19 cellular contexts compared by ENCODE assay signal in the genomic region with DNA sequence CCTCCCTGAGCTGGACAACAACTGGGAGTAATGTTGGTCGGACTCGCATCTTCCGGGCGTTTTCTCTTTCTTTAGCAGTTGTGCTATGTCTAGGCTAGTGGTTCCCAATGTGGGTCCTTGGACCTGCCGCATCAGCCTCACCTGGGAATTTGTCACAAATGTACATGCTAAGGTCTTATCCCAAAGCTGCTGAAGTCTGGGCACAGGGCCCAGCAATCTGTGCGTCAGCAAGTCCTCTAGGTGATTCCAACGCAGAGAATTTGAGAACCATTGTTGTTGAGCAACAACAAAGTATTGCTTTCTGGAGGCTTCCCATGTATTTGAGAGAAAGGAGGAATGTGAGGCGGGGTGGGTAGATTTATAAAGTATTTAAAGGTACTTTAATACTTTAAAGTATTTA. TPM values are rescaled to one million over a fixed set of nuclear protein-coding genes. Genes with fewer than 3 reads are reported as not detected.
DNase-seq lines count a peak whose midpoint lies in the region; ATAC-seq, FAIRE-seq and TF ChIP-seq lines count a peak whose summit lies in the region.
"Had no signal": no experiment of that assay in that cellular context is flagged by ENCODE, and none has a peak within 500 bp of the region (broad histone marks: within the 10 kb centered on the region; RNA-seq: fewer than 3 reads in every experiment).

No MANE protein-coding gene starts in this region.

- POLR2A ChIA-PET in H1 (lab: Charles Lee; ENCODE audit: partially characterized antibody): interaction anchor here (0.8 kb wide), 1 partner anchor 10 kb away, joined by 3 read pairs; no protein-coding TSS in a partner anchor

- FAIRE-seq in H1 (lab: Jason Lieb, UNC): no peak

- peaks cover 5 to 15% (median 8%) of the 10 kb centered on the region in 4 experiments for H3K4me1 ChIP-seq in H1 (replicated peaks in 1 of 4; ENCODE audit: control insufficient read depth in 3 of 4, insufficient read depth in 4 of 4, low read length in 3 of 4)
- no peaks in the 10 kb centered on the region for H3K4me1 ChIP-seq in endodermal cell (ENCODE audit: control insufficient read depth, insufficient read depth, low read length)
- H3K4me1 ChIP-seq: BE2C had no signal

- peak overlapping the region; percentile 66 for H3K27ac Mint-ChIP-seq in nephron progenitor cell
- no peak overlapping the region for H3K27ac Mint-ChIP-seq in endodermal cell
- H3K27ac Mint-ChIP-seq: HFFc6 had no signal

- WGBS in H1 (ENCODE audit: extremely low coverage in 1 of 2, insufficient coverage in 1 of 2, insufficient read length in 1 of 2, insufficient replicate concordance in 2 of 2, low coverage in 1 of 2, low lambda C conversion rate in 2 of 2, missing lambda C conversion rate in 1 of 2), 2 experiments: 78 to 100% methylated on average over 1 to 8 of the region's 8 CpGs
- WGBS in endodermal cell (ENCODE audit: insufficient coverage in 1 of 2, insufficient read length in 1 of 2), 2 experiments: 95 to 98% methylated on average over 5 to 7 of the region's 8 CpGs

- CTCF ChIA-PET in H1 (lab: Charles Lee; ENCODE audit: partially characterized antibody): interaction anchor here (0.7 to 3.1 kb wide), 2 partner anchors 11 to 173 kb away, joined by 5 to 9 read pairs; no protein-coding TSS in a partner anchor

- H4K8ac ChIP-seq in H1 (ENCODE audit: extremely low read depth, insufficient read depth, low read length): no peak overlapping the region

- no peak for TF ChIP-seq POLR2A in H1 (IDR thresholded peaks at IDR 0.05; ENCODE audit: control extremely low read depth in 1 of 2, low read depth in 2 of 2, low read length in 2 of 2)

- H4K5ac ChIP-seq in H1 (ENCODE audit: insufficient read length, low read depth, low read length): no peak overlapping the region

- no peak overlapping the region for H3K18ac ChIP-seq in H1 (ENCODE audit: extremely low read depth, low read length)

- H3K4me2 ChIP-seq in H1 (ENCODE audit: insufficient read depth in 1 of 2, low read depth in 2 of 2, low read length in 2 of 2): peak overlapping the region; percentile 9 to 33

- H3K9me3 Mint-ChIP-seq in nephron progenitor cell: peaks cover 10% of the 10 kb centered on the region
- H3K9me3 Mint-ChIP-seq in endodermal cell: no peaks in the 10 kb centered on the region
- H3K9me3 Mint-ChIP-seq: HFFc6 had no signal

- H3K4me3 Mint-ChIP-seq in nephron progenitor cell (no peak overlapping the region), endodermal cell (no peak overlapping the region)
- H3K4me3 Mint-ChIP-seq: HFFc6 had no signal

- H3K14ac ChIP-seq in H1 (ENCODE audit: insufficient read length): no peak overlapping the region

- TF ChIP-seq CTCF in H1 (IDR thresholded peaks at IDR 0.05; ENCODE audit: control extremely low read depth in 1 of 3, insufficient read depth in 1 of 3, low read depth in 1 of 3, low read length in 3 of 3) (no peak), nephron progenitor cell (IDR thresholded peaks at IDR 0.05) (no peak), endodermal cell (conservative IDR thresholded peaks at IDR 0.05) (no peak)

- peaks cover 36 to 78% of the 10 kb centered on the region in 2 experiments for H3K79me2 ChIP-seq in H1 (ENCODE audit: control insufficient read depth in 1 of 2, insufficient read depth in 2 of 2, low read length in 2 of 2)

- no peaks in the 10 kb centered on the region for H3K9me3 ChIP-seq in H1 (ENCODE audit: insufficient read depth in 2 of 2, low read depth in 1 of 2, low read length in 1 of 2)
- no peaks in the 10 kb centered on the region for H3K9me3 ChIP-seq in endodermal cell (ENCODE audit: control insufficient read depth, low read length)
- H3K9me3 ChIP-seq: BE2C had no signal

- H3K79me1 ChIP-seq in H1 (ENCODE audit: low read depth, low read length): peaks cover 13% of the 10 kb centered on the region

- H3K4me3 ChIP-seq in H1 (ENCODE audit: extremely low read depth in 1 of 4, insufficient read depth in 2 of 4, low read depth in 3 of 4, low read length in 4 of 4) (no peak overlapping the region), endodermal cell (ENCODE audit: low read length) (no peak overlapping the region)

- H3K36me3 ChIP-seq in H1 (ENCODE audit: control insufficient read depth in 2 of 4, insufficient read depth in 4 of 4, low read length in 3 of 4): no peaks in the 10 kb centered on the region; a peak in 1 of 8 replicates
- no peaks in the 10 kb centered on the region for H3K36me3 ChIP-seq in endodermal cell (ENCODE audit: control insufficient read depth, insufficient read depth, low read length)
- H3K36me3 ChIP-seq: BE2C had no signal

- H3K27me3 Mint-ChIP-seq in nephron progenitor cell (ENCODE audit: low read depth, poor library complexity) (no peaks in the 10 kb centered on the region), endodermal cell (ENCODE audit: insufficient read depth) (peaks cover 12% of the 10 kb centered on the region)

- no peak for TF ChIP-seq RAD21 in H1 (IDR thresholded peaks at IDR 0.05 in 1 of 2, conservative IDR thresholded peaks at IDR 0.05 in 1 of 2; ENCODE audit: low read depth in 2 of 2, low read length in 2 of 2)

- peaks cover 11% of the 10 kb centered on the region for H3K23me2 ChIP-seq in H1 (ENCODE audit: low read depth, low read length)

- no peak overlapping the region for H3K23ac ChIP-seq in H1 (ENCODE audit: insufficient read length)

- H3K56ac ChIP-seq in H1 (replicated peaks; ENCODE audit: insufficient read length, low read depth, low read length): no peak overlapping the region

- H2AK5ac ChIP-seq in H1 (ENCODE audit: low read depth, low read length): no peak overlapping the region

- H2BK120ac ChIP-seq in H1 (replicated peaks; ENCODE audit: low read depth, low read length): no peak overlapping the region

- no peak overlapping the region for H2BK20ac ChIP-seq in H1 (ENCODE audit: low read length)

- H3K27ac ChIP-seq in H1 (ENCODE audit: low read depth, low read length): no peak overlapping the region
- H3K27ac ChIP-seq in endodermal cell (ENCODE audit: low read depth, low read length): no peak overlapping the region
- H3K27ac ChIP-seq: HL-60, VCaP had no signal

- no peak overlapping the region for H3K4ac ChIP-seq in H1 (replicated peaks; ENCODE audit: insufficient read length, low read depth, low read length)

- no peak overlapping the region for H4K91ac ChIP-seq in H1 (replicated peaks; ENCODE audit: insufficient read length, low read length)

- H2AFZ ChIP-seq in H1 (ENCODE audit: low read length): no peak overlapping the region

- H3K4me1 Mint-ChIP-seq in nephron progenitor cell (peaks cover 29% of the 10 kb centered on the region), endodermal cell (peaks cover 10% of the 10 kb centered on the region)

- H3K27me3 ChIP-seq in H1 (replicated peaks in 1 of 4; ENCODE audit: control insufficient read depth in 3 of 4, extremely low read depth in 1 of 4, insufficient read depth in 3 of 4, low read length in 3 of 4) (no peaks in the 10 kb centered on the region), endodermal cell (ENCODE audit: control insufficient read depth, insufficient read depth, low read length, poor library complexity, severe bottlenecking) (no peaks in the 10 kb centered on the region)

- DNase-seq in Daoy (ENCODE audit: low read depth): peak; percentile 20
- DNase-seq in M059J (ENCODE audit: low read depth): peak; percentile 12
- DNase-seq in H1 (ENCODE audit: low read depth in 1 of 2, low spot score in 2 of 2): no peak
- no peak for DNase-seq in nephron progenitor cell
- no peak for DNase-seq in NK-92 (lab: John Stamatoyannopoulos, UW; ENCODE audit: unreplicated experiment)
- DNase-seq in endodermal cell: no peak
- no peak for DNase-seq in dermis blood vessel endothelial cell
- DNase-seq: activated CD4-positive, alpha-beta T cell treated with anti-CD3 and anti-CD28 coated beads, Interleukin-2, amount 50 U/mL, for 4 hours; activated gamma-delta T cell; BE2C; EL; HFFc6; NCI-H146; NCI-H82; T-helper 2 cell had no signal

- no peak for TF ChIP-seq EP300 in H1 (IDR thresholded peaks at IDR 0.05; ENCODE audit: borderline replicate concordance in 1 of 2, low read depth in 2 of 2, low read length in 2 of 2)

- H2BK12ac ChIP-seq in H1 (ENCODE audit: low read depth, low read length): no peak overlapping the region; the same call in none of the 2 replicates

- ATAC-seq in HG03175 (IDR thresholded peaks at IDR 0.05; ENCODE audit: unreplicated experiment): no peak
- ATAC-seq: right cardiac atrium had no signal

- H2BK5ac ChIP-seq in H1 (ENCODE audit: low read depth, low read length): no peak overlapping the region

- H3K36me3 Mint-ChIP-seq in nephron progenitor cell (ENCODE audit: low read depth) (peaks cover 18% of the 10 kb centered on the region), endodermal cell (ENCODE audit: low read depth) (no peaks in the 10 kb centered on the region)

- H3K9ac ChIP-seq in H1 (replicated peaks in 1 of 4; ENCODE audit: extremely low read depth in 1 of 4, low read depth in 3 of 4, low read length in 3 of 4) (no peak overlapping the region), endodermal cell (ENCODE audit: extremely low read depth, low read length, poor library complexity, severe bottlenecking) (no peak overlapping the region)

- H4K20me1 ChIP-seq in H1 (replicated peaks in 1 of 2; ENCODE audit: control insufficient read depth in 1 of 2, insufficient read depth in 2 of 2, low read length in 2 of 2): peaks cover 11 to 20% of the 10 kb centered on the region in 2 experiments

- no peak overlapping the region for H2BK15ac ChIP-seq in H1 (ENCODE audit: low read length)

TF ChIP-seq in H1, 55 proteins besides CTCF, POLR2A, EP300 and RAD21 (continues in another document):
- TF ChIP-seq, protein P1, sequence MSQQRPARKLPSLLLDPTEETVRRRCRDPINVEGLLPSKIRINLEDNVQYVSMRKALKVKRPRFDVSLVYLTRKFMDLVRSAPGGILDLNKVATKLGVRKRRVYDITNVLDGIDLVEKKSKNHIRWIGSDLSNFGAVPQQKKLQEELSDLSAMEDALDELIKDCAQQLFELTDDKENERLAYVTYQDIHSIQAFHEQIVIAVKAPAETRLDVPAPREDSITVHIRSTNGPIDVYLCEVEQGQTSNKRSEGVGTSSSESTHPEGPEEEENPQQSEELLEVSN (IDR thresholded peaks at IDR 0.05): no peak
- no peak for TF ChIP-seq EZH2 (IDR thresholded peaks at IDR 0.05; ENCODE audit: low read depth, low read length, severe bottlenecking)

RNA-seq across cellular contexts. Expression of a gene that starts 4.0 kb away (rescaled TPM):
- 12.1 and 13.6 TPM in 2 replicates for total RNA-seq in Daoy (2014; rRNA removed; shearing (Covaris generic))
- total RNA-seq in M059J (2014; rRNA removed; shearing (Covaris generic)): 11.3 and 14.4 TPM in 2 replicates
- total RNA-seq in H1 (2021; fragmentation: NEBNext Ultra II Directional; extraction: Animal tissue kit (Norgen Biotek cat#: 25700)): 31.9 and 34.5 TPM in 2 replicates
- 9.5 and 13.5 TPM in 2 replicates for polyA plus RNA-seq in H1 (2011; rRNA removed)
- polyA plus RNA-seq in H1 (2011; cell fraction: cytosol; rRNA removed): 14.5 TPM
- 11.0 TPM for polyA plus RNA-seq in H1 (2011; cell fraction: nucleus; rRNA removed)
- polyA plus RNA-seq in H1 (2012, experiment 1 of 2): 19.6 to 25.7 TPM (median 21.6 TPM) in 4 replicates
- polyA plus RNA-seq in H1 (2012, experiment 2 of 2): 14.0 TPM
- 36.2 TPM for polyA plus RNA-seq in H1 (2013, experiment 1 of 2)
- 38.7 TPM for polyA plus RNA-seq in H1 (2013, experiment 2 of 2)
- 16.8 and 20.8 TPM in 2 replicates for polyA minus RNA-seq in H1 (2011; rRNA and poly(A)+ RNA removed)
- polyA minus RNA-seq in H1 (2011; cell fraction: cytosol; rRNA and poly(A)+ RNA removed): 17.0 TPM
- polyA minus RNA-seq in H1 (2011; cell fraction: nucleus; rRNA and poly(A)+ RNA removed): 28.7 TPM
- 10 to 100 TPM; 15.3 to 16.3 TPM for total RNA-seq in endodermal cell
- polyA plus RNA-seq in endodermal cell (2013, experiment 1 of 2): 16.6 TPM
- 15.3 TPM for polyA plus RNA-seq in endodermal cell (2013, experiment 2 of 2)
- total RNA-seq in dermis blood vessel endothelial cell: 0.28 and 0.34 TPM in 2 replicates

Comparison
In these comparisons a context has a peak if more than half of its experiments do, and no peak if none do; other contexts are left out.
1. DNase-seq: peak in Daoy (single experiment) and M059J (single experiment); none in H1 (0 of 2), nephron progenitor cell (single experiment), NK-92 (single experiment), endodermal cell (single experiment) and dermis blood vessel endothelial cell (single experiment).